Comparison of ENCODE assay signal across 23 cellular contexts in genomic region chr18:63263444-63263843, GRCh38. TPM values are rescaled to one million over a fixed set of nuclear protein-coding genes. Genes with fewer than 3 reads are reported as not detected.
DNase-seq lines count a peak whose midpoint lies in the region; ATAC-seq, FAIRE-seq and TF ChIP-seq lines count a peak whose summit lies in the region.
"Had no signal": no experiment of that assay in that cellular context is flagged by ENCODE, and none has a peak within 500 bp of the region (broad histone marks: within the 10 kb centered on the region; RNA-seq: fewer than 3 reads in every experiment).

No MANE protein-coding gene starts in this region.

- CTCF ChIA-PET in HepG2 (lab: Yijun Ruan, JAX; ENCODE audit: low intra/inter-chr PET ratio, low total read pairs): no interaction called here
- CTCF ChIA-PET in A673 (lab: Charles Lee): no interaction called here

- H3K4me2 ChIP-seq in HepG2 (ENCODE audit: low read depth, low read length): no peak overlapping the region

- H3K4me1 ChIP-seq in HepG2 (ENCODE audit: insufficient read depth, low read length): no peaks in the 10 kb centered on the region
- H3K4me1 ChIP-seq in right lobe of liver: no peaks in the 10 kb centered on the region
- peaks cover 0 to 27% (median 23%) of the 10 kb centered on the region in 9 donors for H3K4me1 ChIP-seq in heart right ventricle
- peaks cover 22 to 39% (median 26%) of the 10 kb centered on the region in 3 donors for H3K4me1 ChIP-seq in skeletal muscle tissue (ENCODE audit: control insufficient read depth in 3 of 3, insufficient read depth in 3 of 3, low read length in 3 of 3)
- H3K4me1 ChIP-seq in vagina: peaks cover 79% of the 10 kb centered on the region
- H3K4me1 ChIP-seq in A673 (ENCODE audit: insufficient read depth, low read length, poor library complexity, severe bottlenecking): no peaks in the 10 kb centered on the region

- TF ChIP-seq POLR2A in HepG2 (IDR thresholded peaks at IDR 0.05; ENCODE audit: insufficient read depth in 1 of 2, low read depth in 2 of 2, low read length in 2 of 2) (no peak), right lobe of liver (IDR thresholded peaks at IDR 0.05) (no peak), vagina (IDR thresholded peaks at IDR 0.05) (no peak)

- ATAC-seq in HepG2: no peak
- ATAC-seq in right lobe of liver: no peak
- no peak for ATAC-seq in heart right ventricle
- ATAC-seq in HG02623 (IDR thresholded peaks at IDR 0.05; ENCODE audit: unreplicated experiment): no peak
- ATAC-seq: stimulated activated naive CD8-positive, alpha-beta T cell treated with anti-CD3 and anti-CD28 coated beads, Interleukin-15, Interleukin-2, amounts not matched to agents 100 U/mL and 50 U/mL, for 24 hours had no signal

- H3K27me3 ChIP-seq in HepG2 (ENCODE audit: control insufficient read depth in 1 of 2, insufficient read depth in 2 of 2, low read length in 2 of 2) (peaks cover 0 to 1% of the 10 kb centered on the region in 2 experiments; a peak in 2 of 5 replicates), right lobe of liver (no peaks in the 10 kb centered on the region), heart right ventricle (no peaks in the 10 kb centered on the region), skeletal muscle tissue (ENCODE audit: control insufficient read depth in 3 of 3, insufficient read depth in 3 of 3, low read length in 3 of 3) (no peaks in the 10 kb centered on the region), vagina (no peaks in the 10 kb centered on the region), A673 (replicated peaks; ENCODE audit: insufficient read depth, low read depth, low read length, poor library complexity) (no peaks in the 10 kb centered on the region)

- TF ChIP-seq CTCF in HepG2 (CRISPR knock-in tag; IDR thresholded peaks at IDR 0.05) (no peak), right lobe of liver (IDR thresholded peaks at IDR 0.05) (no peak), heart right ventricle (IDR thresholded peaks at IDR 0.05) (no peak), vagina (IDR thresholded peaks at IDR 0.05) (no peak), A673 (conservative IDR thresholded peaks at IDR 0.05; ENCODE audit: low read depth, low read length) (no peak)

- H3K79me2 ChIP-seq in HepG2 (ENCODE audit: insufficient read depth, low read length): no peaks in the 10 kb centered on the region

- in situ Hi-C loops in HepG2 (cut with HindIII; ENCODE audit: extremely low pct_ligation_motif_present, low pct_unique_long_range_greater_than_20kb): no loop called here

- POLR2A ChIA-PET in HepG2 (lab: Yijun Ruan, JAX) (no interaction called here), A673 (lab: Charles Lee; ENCODE audit: low non-redundant PET) (no interaction called here)

- no peaks in the 10 kb centered on the region for H4K20me1 ChIP-seq in HepG2 (ENCODE audit: insufficient read depth, low read length)

- WGBS in HepG2 (ENCODE audit: low lambda C conversion rate): 0% methylated on average over 2 of the region's 2 CpGs
- WGBS in right lobe of liver (ENCODE audit: insufficient coverage, low coverage, low lambda C conversion rate, missing lambda C conversion rate): 75% methylated on average over 2 of the region's 2 CpGs
- WGBS in heart right ventricle, 2 donors: 83% methylated on average over 2 of the region's 2 CpGs

- H3K9me3 ChIP-seq in HepG2 (ENCODE audit: low read length) (no peaks in the 10 kb centered on the region), right lobe of liver (no peaks in the 10 kb centered on the region), heart right ventricle (no peaks in the 10 kb centered on the region), skeletal muscle tissue (ENCODE audit: control insufficient read depth in 3 of 3, low read length in 3 of 3) (no peaks in the 10 kb centered on the region), vagina (no peaks in the 10 kb centered on the region), A673 (ENCODE audit: low read depth, low read length, poor library complexity, severe bottlenecking) (no peaks in the 10 kb centered on the region)

- no peak overlapping the region for H2AFZ ChIP-seq in HepG2 (ENCODE audit: low read length)

- no peak for TF ChIP-seq RAD21 in HepG2 (CRISPR knock-in tag; IDR thresholded peaks at IDR 0.05)

- H3K36me3 ChIP-seq in HepG2 (replicated peaks in 1 of 2; ENCODE audit: control insufficient read depth in 1 of 2, insufficient read depth in 2 of 2, low read length in 2 of 2): no peaks in the 10 kb centered on the region
- H3K36me3 ChIP-seq in right lobe of liver: no peaks in the 10 kb centered on the region
- no peaks in the 10 kb centered on the region for H3K36me3 ChIP-seq in heart right ventricle
- H3K36me3 ChIP-seq in skeletal muscle tissue (ENCODE audit: control insufficient read depth in 3 of 3, insufficient read depth in 3 of 3, low read length in 3 of 3): peaks cover 0 to 2% (median 0%) of the 10 kb centered on the region in 3 donors
- no peaks in the 10 kb centered on the region for H3K36me3 ChIP-seq in vagina
- H3K36me3 ChIP-seq in A673 (ENCODE audit: insufficient read depth, low read length, poor library complexity, severe bottlenecking): no peaks in the 10 kb centered on the region

- no TSS peak for BruUV-seq in HepG2 (replicated peaks; lab: Mats Ljungman, UMichigan)
- BruUV-seq in A673 (replicated peaks; lab: Mats Ljungman, UMichigan): no TSS peak

- H3K27ac ChIP-seq in HepG2 (ENCODE audit: extremely low read length, insufficient read depth, low read length) (no peak overlapping the region), right lobe of liver (no peak overlapping the region), heart right ventricle (peak overlapping the region in 8 of 10 donors; percentile 3 to 74 (median 36)), skeletal muscle tissue (ENCODE audit: low read depth, low read length) (peak overlapping the region; percentile 74), vagina (peak overlapping the region; percentile 49), A673 (ENCODE audit: low read depth, low read length, poor library complexity, severe bottlenecking) (no peak overlapping the region)

- FAIRE-seq in HepG2 (lab: Jason Lieb, UNC): no peak

- intact Hi-C loops in HepG2 (cut with micrococcal nuclease; ENCODE audit: unreplicated experiment): no loop called here
- intact Hi-C loops in right lobe of liver (cut with DNase I): no loop called here
- intact Hi-C loops in heart right ventricle (cut with DNase I): loop anchor here in 6 of 10 donors (5.0 to 10.0 kb wide), 7 partner anchors 51 to 239 kb away; partner anchors contain the start of gene BCL2 (in 2 of the 6)
- intact Hi-C loops in vagina (cut with DNase I): loop anchor here (10.0 kb wide), 1 partner anchor 51 kb away; the partner anchor contains the start of gene BCL2
- intact Hi-C loops in A673 (cut with micrococcal nuclease; ENCODE audit: unreplicated experiment): no loop called here

- no peak overlapping the region for H3K4me3 ChIP-seq in HepG2 (replicated peaks in 1 of 3; ENCODE audit: insufficient read depth in 1 of 3, low read depth in 2 of 3, low read length in 3 of 3)
- no peak overlapping the region for H3K4me3 ChIP-seq in right lobe of liver
- no peak overlapping the region for H3K4me3 ChIP-seq in heart right ventricle
- H3K4me3 ChIP-seq in skeletal muscle tissue (ENCODE audit: low read length in 3 of 3): no peak overlapping the region
- no peak overlapping the region for H3K4me3 ChIP-seq in vagina
- no peak overlapping the region for H3K4me3 ChIP-seq in A673 (ENCODE audit: low read depth, low read length, poor library complexity, severe bottlenecking)

- TF ChIP-seq EP300 in HepG2 (IDR thresholded peaks at IDR 0.05; ENCODE audit: low read depth in 2 of 2, low read length in 2 of 2) (no peak), HepG2 (CRISPR knock-in tag; IDR thresholded peaks at IDR 0.05; ENCODE audit: borderline replicate concordance) (no peak)

- DNase-seq in HepG2 (ENCODE audit: low spot score): no peak
- no peak for DNase-seq in right lobe of liver
- no peak for DNase-seq in heart right ventricle
- no peak for DNase-seq in vagina (ENCODE audit: extremely low spot score in 2 of 2)
- no peak for DNase-seq in A673 (ENCODE audit: low spot score)
- DNase-seq in DMS153 treated with DMSO at 0.1 percent for 48 hours (lab: John Stamatoyannopoulos, UW; ENCODE audit: unreplicated experiment): no peak
- DNase-seq: activated CD4-positive, alpha-beta T cell treated with anti-CD3 and anti-CD28 coated beads, Interleukin-2, amount 10 ng/mL, durations not matched to agents 7 days and 5 days; activated CD8-positive, alpha-beta memory T cell treated with anti-CD3 and anti-CD28 coated beads, Interleukin-2, amount 50 U/mL, for 48 hours; activated gamma-delta T cell treated with Interleukin-2 at 50 U/mL for 16 hours; amniotic stem cell; CD4-positive, CD25-positive, alpha-beta regulatory T cell; DMS153; endodermal cell; HCEC 1CT; KBM-7; NCI-H1930; NCI-H510A treated with DMSO at 0.1 percent for 48 hours; occipital lobe; SHP77 treated with DMSO at 0.1 percent for 48 hours; stimulated activated CD4-positive, alpha-beta T cell treated with anti-CD3 and anti-CD28 coated beads, Interleukin-1b, Interleukin-23, amount 100 ng/mL, for 48 hours; stimulated activated naive CD8-positive, alpha-beta T cell treated with anti-CD3 and anti-CD28 coated beads, Interleukin-15, Interleukin-2, amounts not matched to agents 100 U/mL and 50 U/mL, for 24 hours had no signal

- H3K9ac ChIP-seq in HepG2 (ENCODE audit: insufficient read depth, low read depth, low read length): no peak overlapping the region
- peak overlapping the region in 2 of 3 donors; percentile 17 to 34 for H3K9ac ChIP-seq in skeletal muscle tissue (ENCODE audit: low read depth in 1 of 3, low read length in 3 of 3)

RNA-seq across cellular contexts. Expression of gene BCL2, which starts 56.1 kb away (rescaled TPM):
- total RNA-seq in HepG2 (2016; rRNA removed; fragmentation: Illumina TruSeq; extraction: Trizol) (0.42 and 0.53 TPM in 2 replicates), right lobe of liver (1 to 10 TPM in 5 of 6 experiments, under 1 TPM in 1; 0.73 to 4.7 (median 2.7) TPM), heart right ventricle (10 to 100 TPM in 4 of 10 donors, 1 to 10 TPM in 6; 5.2 to 23.1 (median 9.8) TPM), skeletal muscle tissue (39.1 TPM), vagina (18.7 TPM), A673 (2021) (19.6 and 24.9 TPM in 2 replicates)
- 0.10 and 0.26 TPM in 2 replicates for total RNA-seq in HepG2 (2016; cell fraction: cytosol; rRNA removed; fragmentation: Illumina TruSeq; extraction: Trizol; ENCODE audit: low read depth)
- 0.42 and 0.52 TPM in 2 replicates for total RNA-seq in HepG2 (2016; cell fraction: insoluble cytoplasmic fraction; rRNA removed; fragmentation: Illumina TruSeq; extraction: Trizol)
- 0.40 and 0.48 TPM in 2 replicates for total RNA-seq in HepG2 (2016; cell fraction: membrane; rRNA removed; fragmentation: Illumina TruSeq; extraction: Trizol)
- 0.75 and 0.87 TPM in 2 replicates for total RNA-seq in HepG2 (2016; cell fraction: nucleus; rRNA removed; fragmentation: Illumina TruSeq; extraction: Trizol)
- polyA plus RNA-seq in HepG2 (2011; rRNA removed) (0.07 and 0.08 TPM in 2 replicates), heart right ventricle (1 to 10 TPM; 1.5 to 3.2 TPM)
- 0.05 TPM in 2 replicates for polyA plus RNA-seq in HepG2 (2011; cell fraction: cytosol; rRNA removed)
- polyA plus RNA-seq in HepG2 (2011; cell fraction: nucleus; rRNA removed): 0.07 and 0.18 TPM in 2 replicates
- 0.09 and 0.17 TPM in 2 replicates for polyA plus RNA-seq in HepG2 (2012)
- 0.18 and 0.21 TPM in 2 replicates for polyA plus RNA-seq in HepG2 (2016; cell fraction: cytosol; fragmentation: Illumina TruSeq; extraction: Trizol; ENCODE audit: low read depth)
- polyA plus RNA-seq in HepG2 (2016; cell fraction: insoluble cytoplasmic fraction; fragmentation: Illumina TruSeq; extraction: Trizol; ENCODE audit: low read depth): 0.25 and 0.49 TPM in 2 replicates
- polyA plus RNA-seq in HepG2 (2016; cell fraction: membrane; fragmentation: Illumina TruSeq; extraction: Trizol; ENCODE audit: low read depth): 0.23 and 0.28 TPM in 2 replicates
- 0.20 and 0.27 TPM in 2 replicates for polyA plus RNA-seq in HepG2 (2016; cell fraction: nucleus; fragmentation: Illumina TruSeq; extraction: Trizol; ENCODE audit: insufficient read depth, low read depth)
- polyA minus RNA-seq in HepG2 (2011; rRNA and poly(A)+ RNA removed; ENCODE audit: low replicate concordance): 0.04 and 5.3 TPM in 2 replicates
- 0.09 and 0.10 TPM in 2 replicates for polyA minus RNA-seq in HepG2 (2011; cell fraction: cytosol; rRNA and poly(A)+ RNA removed)
- 0.99 and 1.0 TPM in 2 replicates for polyA minus RNA-seq in HepG2 (2011; cell fraction: nucleus; rRNA and poly(A)+ RNA removed)

Comparison
In these comparisons a context has a peak if more than half of its experiments do, and no peak if none do; other contexts are left out.
1. H3K27ac ChIP-seq: peak in heart right ventricle (8 of 10), skeletal muscle tissue (single experiment) and vagina (single experiment); none in HepG2 (single experiment), right lobe of liver (0 of 3) and A673 (single experiment).
2. intact Hi-C loops: an anchor here in heart right ventricle (5.0 to 10.0 kb wide) and vagina (10.0 kb wide); none called in HepG2, right lobe of liver and A673.